ENCODE assay signal across 8 cellular contexts in genomic region chr11:65314501-65315203, GRCh38. TPM values are rescaled to one million over a fixed set of nuclear protein-coding genes. Genes with fewer than 3 reads are reported as not detected.
A peak's percentile ranks its signal among the peaks of the same experiment; 100 is the strongest.
DNase-seq lines count a peak whose midpoint lies in the region; ATAC-seq and TF ChIP-seq lines count a peak whose summit lies in the region.

CDC42EP2 (plus strand) TSS chr11:65314866; CDS start chr11:65320899, 6,033 bp downstream.

- peak within 1 kb of the TSS; percentile 89 for H3K27ac ChIP-seq in colonic mucosa

- peak within 1 kb of the TSS; percentile 58 for H3K4me3 ChIP-seq in colonic mucosa

- peak within 1 kb of the TSS; percentile 84 to 88 for H3K9ac ChIP-seq in colonic mucosa (ENCODE audit: low read depth in 2 of 2, low read length in 2 of 2)

- peak; percentile 47 for ATAC-seq in HG02840 (IDR thresholded peaks at IDR 0.05; ENCODE audit: low FRiP score, unreplicated experiment)

- no peaks in the 10 kb centered on the region for H3K36me3 ChIP-seq in colonic mucosa

- DNase-seq in DMS 273 (lab: John Stamatoyannopoulos, UW; ENCODE audit: unreplicated experiment) (peak; percentile 82), DMS 273 treated with DMSO at 0.1 percent for 48 hours (lab: John Stamatoyannopoulos, UW) (no peak), NCI-H2196 treated with DMSO at 0.1 percent for 48 hours (lab: John Stamatoyannopoulos, UW; ENCODE audit: unreplicated experiment) (peak; percentile 69), colonic mucosa (peak; percentile 92), left kidney (ENCODE audit: low read depth, low spot score) (peak; percentile 93)
- DNase-seq in activated CD4-positive, alpha-beta T cell treated with anti-CD3 and anti-CD28 coated beads for 48 hours = peak; percentile 76
- DNase-seq in stimulated activated CD4-positive, alpha-beta T cell treated with anti-CD3 and anti-CD28 coated beads, Interleukin-1b, Interleukin-23, amount 100 ng/mL, for 48 hours = peak; percentile 61

- no peak for TF ChIP-seq CTCF in colonic mucosa (IDR thresholded peaks at IDR 0.05)

- no peaks in the 10 kb centered on the region for H3K27me3 ChIP-seq in colonic mucosa

- intact Hi-C loops in colonic mucosa (cut with DNase I) = no loop called here

- H3K4me1 ChIP-seq in colonic mucosa = peaks cover 8% of the 10 kb centered on the region

- H3K9me3 ChIP-seq in colonic mucosa = no peaks in the 10 kb centered on the region

RNA-seq across cellular contexts. Expression of gene CDC42EP2, which starts in this region (rescaled TPM):
- 10 to 100 TPM in 1 of 2 donors, 1 to 10 TPM in 1; 7.8 to 28.3 TPM for total RNA-seq in colonic mucosa
